18 cellular contexts compared by ENCODE assay signal in the genomic region with DNA sequence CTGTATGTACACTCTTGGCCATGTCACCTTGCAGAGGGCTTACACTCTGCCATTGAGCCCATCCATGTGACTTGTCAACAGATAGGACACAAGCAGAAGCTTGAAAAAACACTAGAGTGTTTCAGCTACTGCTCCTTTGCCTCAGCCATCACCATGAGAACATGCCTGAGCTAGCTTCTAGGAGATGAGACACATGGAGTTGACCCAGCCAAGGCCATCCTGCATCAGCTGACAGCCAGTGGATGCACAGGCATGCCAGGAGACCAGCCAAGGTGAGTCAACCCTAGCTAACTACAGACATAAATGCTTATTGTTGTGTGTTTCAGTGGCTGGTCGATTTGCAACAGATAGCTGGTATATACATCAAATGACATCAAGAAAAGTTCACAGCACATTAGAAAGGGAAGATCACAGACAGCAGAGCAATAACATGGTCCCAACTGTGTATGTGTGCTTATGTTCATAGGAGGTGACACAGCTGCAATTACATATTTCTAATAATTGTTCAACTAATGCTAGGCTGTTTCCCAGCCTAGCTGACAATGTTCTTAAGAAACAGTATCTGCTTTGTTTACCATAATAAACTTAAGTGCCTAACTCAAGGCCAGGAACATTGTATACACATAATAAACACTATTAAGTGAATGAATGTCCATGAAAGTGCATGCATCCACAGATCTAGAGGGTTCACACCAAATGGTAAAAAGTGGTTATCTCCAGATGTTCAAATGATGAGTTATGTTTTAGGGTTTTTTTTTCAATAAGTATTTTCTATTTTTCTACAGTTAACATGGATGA.
"Had no signal": no experiment of that assay in that cellular context is flagged by ENCODE, and none has a peak within 500 bp of the region (broad histone marks: within the 10 kb centered on the region; RNA-seq: fewer than 3 reads in every experiment).

No MANE protein-coding gene starts in this region.

- H3K4me3 ChIP-seq: heart right ventricle, psoas muscle, suprapubic skin had no signal

- H3K27me3 Mint-ChIP-seq: activated B cell treated with CpG ODN at 0.5 μM for 24 hours; activated CD4-positive, alpha-beta T cell treated with anti-CD3 and anti-CD28 coated beads, Interleukin-2, amount 10 ng/mL, durations not matched to agents 24 days and 14 days had no signal

- H3K9me3 Mint-ChIP-seq: activated B cell treated with CpG ODN at 0.5 μM for 24 hours; activated CD4-positive, alpha-beta T cell treated with anti-CD3 and anti-CD28 coated beads, Interleukin-2, amount 10 ng/mL, durations not matched to agents 24 days and 14 days; activated T-helper 1 cell treated with anti-CD3 and anti-CD28 coated beads, Interleukin-12 subunit alpha, Interleukin-12 subunit beta, Interleukin-2, Interleukin-4 antibody, amounts not matched to agents 30 ng/mL and 10 ng/mL and 1 ng/mL, durations not matched to agents 14 hours and 24 hours and 36 hours; T-helper 1 cell treated with Interleukin-12 subunit alpha and Interleukin-12 subunit beta and Interleukin-4 antibody, amounts not matched to agents 30 μg/mL and 1 μg/mL, for 36 hours; type B pancreatic cell had no signal

- H3K36me3 ChIP-seq: heart right ventricle, suprapubic skin had no signal

- H3K36me3 Mint-ChIP-seq: type B pancreatic cell had no signal

- DNase-seq: activated B cell treated with CpG ODN at 0.5 μM for 24 hours; activated CD4-positive, alpha-beta T cell treated with anti-CD3 and anti-CD28 coated beads, Interleukin-2, amount 10 ng/mL, durations not matched to agents 24 days and 14 days; activated naive CD4-positive, alpha-beta T cell treated with Interleukin-2 at 50 U/mL for 16 hours; effector memory CD4-positive, alpha-beta T cell; erythroblast; foreskin melanocyte; heart right ventricle; kidney; left ventricle myocardium superior; psoas muscle; stimulated activated CD4-positive, alpha-beta T cell treated with anti-CD3 and anti-CD28 coated beads, Interleukin-4, amount 100 ng/mL, for 1 hour; stimulated activated CD8-positive, alpha-beta memory T cell treated with anti-CD3 and anti-CD28 coated beads, Interleukin-4, amount 100 ng/mL, for 48 hours; stimulated activated naive CD8-positive, alpha-beta T cell treated with anti-CD3 and anti-CD28 coated beads, Interleukin-15, Interleukin-2, amounts not matched to agents 100 U/mL and 50 U/mL, for 24 hours had no signal

- H3K9me3 ChIP-seq: heart right ventricle, psoas muscle, suprapubic skin had no signal

- H3K27me3 ChIP-seq: suprapubic skin had no signal

- H3K4me3 Mint-ChIP-seq: activated B cell treated with CpG ODN at 0.5 μM for 24 hours; activated CD4-positive, alpha-beta T cell treated with anti-CD3 and anti-CD28 coated beads, Interleukin-2, amount 10 ng/mL, durations not matched to agents 24 days and 14 days; activated T-helper 1 cell treated with anti-CD3 and anti-CD28 coated beads, Interleukin-12 subunit alpha, Interleukin-12 subunit beta, Interleukin-2, Interleukin-4 antibody, amounts not matched to agents 30 ng/mL and 10 ng/mL and 1 ng/mL, durations not matched to agents 14 hours and 24 hours and 36 hours; central memory CD8-positive, alpha-beta T cell; T-helper 1 cell treated with Interleukin-12 subunit alpha and Interleukin-12 subunit beta and Interleukin-4 antibody, amounts not matched to agents 30 μg/mL and 1 μg/mL, for 36 hours; type B pancreatic cell had no signal

- H3K27ac ChIP-seq: heart right ventricle, psoas muscle, suprapubic skin had no signal

- H3K27ac Mint-ChIP-seq: activated B cell treated with CpG ODN at 0.5 μM for 24 hours; activated CD4-positive, alpha-beta T cell treated with anti-CD3 and anti-CD28 coated beads, Interleukin-2, amount 10 ng/mL, durations not matched to agents 24 days and 14 days; activated T-helper 1 cell treated with anti-CD3 and anti-CD28 coated beads, Interleukin-12 subunit alpha, Interleukin-12 subunit beta, Interleukin-2, Interleukin-4 antibody, amounts not matched to agents 30 ng/mL and 10 ng/mL and 1 ng/mL, durations not matched to agents 14 hours and 24 hours and 36 hours; T-helper 1 cell treated with Interleukin-12 subunit alpha and Interleukin-12 subunit beta and Interleukin-4 antibody, amounts not matched to agents 30 μg/mL and 1 μg/mL, for 36 hours; type B pancreatic cell had no signal

- H3K4me1 ChIP-seq: psoas muscle had no signal

- H3K4me1 Mint-ChIP-seq: activated B cell treated with CpG ODN at 0.5 μM for 24 hours; activated CD4-positive, alpha-beta T cell treated with anti-CD3 and anti-CD28 coated beads, Interleukin-2, amount 10 ng/mL, durations not matched to agents 24 days and 14 days; central memory CD8-positive, alpha-beta T cell had no signal
